ENCODE assay signal across 27 cellular contexts in genomic region chr20:34064286-34064685, GRCh38. TPM values are rescaled to one million over a fixed set of nuclear protein-coding genes. Genes with fewer than 3 reads are reported as not detected.
A peak's percentile ranks its signal among the peaks of the same experiment; 100 is the strongest.
DNase-seq lines count a peak whose midpoint lies in the region; ATAC-seq, FAIRE-seq and TF ChIP-seq lines count a peak whose summit lies in the region.
"Had no signal": no experiment of that assay in that cellular context is flagged by ENCODE, and none has a peak within 500 bp of the region (broad histone marks: within the 10 kb centered on the region; RNA-seq: fewer than 3 reads in every experiment).

No MANE protein-coding gene starts in this region.

- no peak overlapping the region for H3K9ac ChIP-seq in K562 (ENCODE audit: insufficient read depth in 1 of 2, low read depth in 2 of 2, low read length in 2 of 2)
- H3K9ac ChIP-seq: KMS-11 had no signal

- CTCF ChIA-PET in activated naive CD4-positive, alpha-beta T cell treated with anti-CD3 and anti-CD28 coated beads for 36 hours (lab: Charles Lee) = no interaction called here
- CTCF ChIA-PET in K562 (lab: Yijun Ruan, JAX; ENCODE audit: low intra/inter-chr PET ratio) = no interaction called here

- H3K4me1 ChIP-seq in K562 (replicated peaks in 1 of 2; ENCODE audit: control insufficient read depth in 2 of 2, insufficient read depth in 2 of 2, low read length in 2 of 2) = peaks cover 5 to 30% of the 10 kb centered on the region in 2 experiments; a peak in 3 of 5 replicates
- H3K4me1 ChIP-seq in BE2C = peaks cover 48% of the 10 kb centered on the region

- H3K36me3 Mint-ChIP-seq in activated naive CD4-positive, alpha-beta T cell treated with anti-CD3 and anti-CD28 coated beads for 36 hours (ENCODE audit: low read depth) = no peaks in the 10 kb centered on the region
- no peaks in the 10 kb centered on the region for H3K36me3 Mint-ChIP-seq in HFFc6 (ENCODE audit: low read depth)
- peaks cover 10 to 14% of the 10 kb centered on the region in 2 donors for H3K36me3 Mint-ChIP-seq in stimulated activated naive B cell treated with anti-CD40 and anti-IgM and Interleukin-4, amounts not matched to agents 10 μg/mL and 1 μg/mL and 100 μg/mL, for 72 hours

- ATAC-seq in K562 (no peak; the same call in 1 of the 3 replicates), GM18498 (IDR thresholded peaks at IDR 0.05; ENCODE audit: unreplicated experiment) (no peak)
- ATAC-seq in stimulated activated naive B cell treated with anti-CD40 and anti-IgM and Interleukin-4, amounts not matched to agents 10 μg/mL and 1 μg/mL and 100 μg/mL, for 72 hours (replicated peaks) = no peak
- ATAC-seq: psoas muscle had no signal

- no peak for TF ChIP-seq POLR2A in K562 (conservative IDR thresholded peaks at IDR 0.05)

- H3K27me3 ChIP-seq in K562 (ENCODE audit: control insufficient read depth in 2 of 2, insufficient read depth in 2 of 2, low read length in 2 of 2) = no peaks in the 10 kb centered on the region
- no peaks in the 10 kb centered on the region for H3K27me3 ChIP-seq in BE2C
- H3K27me3 ChIP-seq: MG63 had no signal

- 77% methylated on average over 3 of the region's 3 CpGs for WGBS in K562 (ENCODE audit: insufficient coverage, low coverage, missing lambda C conversion rate)

- DNase-seq in activated naive CD4-positive, alpha-beta T cell treated with anti-CD3 and anti-CD28 coated beads for 36 hours = no peak
- no peak for DNase-seq in activated naive CD4-positive, alpha-beta T cell treated with anti-CD3 and anti-CD28 coated beads, Interleukin-2, amount 50 U/mL, for 16 hours
- no peak for DNase-seq in HFFc6
- peak in 1 of 4 experiments; percentile 33 for DNase-seq in K562 (ENCODE audit: extremely low read depth in 1 of 4, low spot score in 3 of 4)
- no peak for DNase-seq in stimulated activated naive B cell treated with anti-CD40 and anti-IgM and Interleukin-4, amounts not matched to agents 10 μg/mL and 1 μg/mL and 100 μg/mL, for 72 hours
- DNase-seq in frontal cortex (ENCODE audit: low spot score in 2 of 2) = no peak
- DNase-seq in BE2C = no peak
- DNase-seq: activated CD4-positive, alpha-beta T cell treated with anti-CD3 and anti-CD28 coated beads, Interleukin-2, amount 50 U/mL, for 1 hour; activated CD4-positive, CD25-positive, alpha-beta regulatory T cell; CD4-positive, CD25-positive, alpha-beta regulatory T cell; central memory CD4-positive, alpha-beta T cell; cortex of kidney; effector memory CD4-positive, alpha-beta T cell; left ventricle myocardium inferior; MG63; NCI-H1105 treated with DMSO at 0.1 percent for 48 hours; NCI-H187 treated with DMSO at 0.1 percent for 48 hours; NCI-H2171 treated with DMSO at 0.1 percent for 48 hours; NCI-H510A; psoas muscle; stimulated activated CD4-positive, alpha-beta T cell treated with anti-CD3 and anti-CD28 coated beads, Interleukin-4, amount 100 ng/mL, for 1 hour had no signal

- no peak overlapping the region; the same call in 1 of the 2 replicates for H3K4me2 ChIP-seq in K562 (ENCODE audit: insufficient read depth, low read length)
- H3K4me2 ChIP-seq: KMS-11 had no signal

- H4K20me1 ChIP-seq in K562 (replicated peaks; ENCODE audit: control insufficient read depth, insufficient read depth, low read length) = peaks cover 15% of the 10 kb centered on the region

- no peaks in the 10 kb centered on the region for H3K9me3 ChIP-seq in K562 (replicated peaks; ENCODE audit: control insufficient read depth, insufficient read depth, low read depth, low read length)
- no peaks in the 10 kb centered on the region for H3K9me3 ChIP-seq in BE2C
- H3K9me3 ChIP-seq: left ventricle myocardium inferior, MG63, psoas muscle had no signal

- no peak overlapping the region for H3K4me3 ChIP-seq in K562
- H3K4me3 ChIP-seq in BE2C (ENCODE audit: low read depth, low read length) = no peak overlapping the region
- H3K4me3 ChIP-seq: left ventricle myocardium inferior, MG63, psoas muscle had no signal

- H3K36me3 ChIP-seq in K562 (ENCODE audit: control insufficient read depth, insufficient read depth, low read length) = peaks cover 38% of the 10 kb centered on the region
- H3K36me3 ChIP-seq in BE2C = no peaks in the 10 kb centered on the region

- no peak overlapping the region for H3K27ac ChIP-seq in K562 (ENCODE audit: extremely low read depth, low read depth, low read length)
- H3K27ac ChIP-seq: KMS-11, left ventricle myocardium inferior, psoas muscle had no signal

- TF ChIP-seq EP300 in K562 (IDR thresholded peaks at IDR 0.05; ENCODE audit: low read length) = no peak

- peaks cover 52% of the 10 kb centered on the region for H3K4me1 Mint-ChIP-seq in activated naive CD4-positive, alpha-beta T cell treated with anti-CD3 and anti-CD28 coated beads for 36 hours (ENCODE audit: low read depth)
- peaks cover 81% of the 10 kb centered on the region for H3K4me1 Mint-ChIP-seq in HFFc6 (ENCODE audit: low read depth)
- H3K4me1 Mint-ChIP-seq in stimulated activated naive B cell treated with anti-CD40 and anti-IgM and Interleukin-4, amounts not matched to agents 10 μg/mL and 1 μg/mL and 100 μg/mL, for 72 hours = peaks cover 31 to 52% of the 10 kb centered on the region in 2 donors

- no peaks in the 10 kb centered on the region for H3K27me3 Mint-ChIP-seq in activated naive CD4-positive, alpha-beta T cell treated with anti-CD3 and anti-CD28 coated beads for 36 hours (ENCODE audit: low read depth)
- no peaks in the 10 kb centered on the region; the same call in 1 of the 2 replicates for H3K27me3 Mint-ChIP-seq in HFFc6 (ENCODE audit: insufficient read depth)
- no peaks in the 10 kb centered on the region for H3K27me3 Mint-ChIP-seq in stimulated activated naive B cell treated with anti-CD40 and anti-IgM and Interleukin-4, amounts not matched to agents 10 μg/mL and 1 μg/mL and 100 μg/mL, for 72 hours
- H3K27me3 Mint-ChIP-seq: CD4-positive, CD25-positive, alpha-beta regulatory T cell; type B pancreatic cell had no signal

- peaks cover 40% of the 10 kb centered on the region; the same call in 2 of the 3 replicates for H3K79me2 ChIP-seq in K562 (ENCODE audit: control insufficient read depth, insufficient read depth, low read length)

- TF ChIP-seq CTCF in HFFc6 (IDR thresholded peaks at IDR 0.05) = no peak
- TF ChIP-seq CTCF in K562 (IDR thresholded peaks at IDR 0.05 in 2 of 3, conservative IDR thresholded peaks at IDR 0.05 in 1 of 3; ENCODE audit: insufficient read depth in 2 of 3, low read depth in 1 of 3, low read length in 3 of 3) = no peak
- no peak for TF ChIP-seq CTCF in BE2C (IDR thresholded peaks at IDR 0.05; ENCODE audit: low read depth, low read length)

- H3K9me1 ChIP-seq in K562 (ENCODE audit: control insufficient read depth, insufficient read depth, low read length) = peaks cover 8% of the 10 kb centered on the region

- no peak overlapping the region for H2AFZ ChIP-seq in K562 (ENCODE audit: low read depth, low read length)

- intact Hi-C loops in activated naive CD4-positive, alpha-beta T cell treated with anti-CD3 and anti-CD28 coated beads for 36 hours (cut with micrococcal nuclease) = no loop called here
- intact Hi-C loops in K562 (cut with micrococcal nuclease) = loop anchor here (10.0 kb wide), 1 partner anchor 269 kb away; no protein-coding TSS in a partner anchor

- no peak overlapping the region for H3K4me3 Mint-ChIP-seq in activated naive CD4-positive, alpha-beta T cell treated with anti-CD3 and anti-CD28 coated beads for 36 hours
- H3K4me3 Mint-ChIP-seq in HFFc6 = no peak overlapping the region
- H3K4me3 Mint-ChIP-seq in stimulated activated naive B cell treated with anti-CD40 and anti-IgM and Interleukin-4, amounts not matched to agents 10 μg/mL and 1 μg/mL and 100 μg/mL, for 72 hours = no peak overlapping the region
- H3K4me3 Mint-ChIP-seq: activated T-helper 1 cell treated with anti-CD3 and anti-CD28 coated beads, Interleukin-12 subunit alpha, Interleukin-12 subunit beta, Interleukin-2, Interleukin-4 antibody, amounts not matched to agents 30 ng/mL and 10 ng/mL and 1 ng/mL, durations not matched to agents 14 hours and 24 hours and 36 hours; CD4-positive, CD25-positive, alpha-beta regulatory T cell; type B pancreatic cell had no signal

- no peak for TF ChIP-seq RAD21 in K562 (CRISPR knock-in tag; conservative IDR thresholded peaks at IDR 0.05 in 1 of 2, IDR thresholded peaks at IDR 0.05 in 1 of 2)

- H3K9me3 Mint-ChIP-seq in activated naive CD4-positive, alpha-beta T cell treated with anti-CD3 and anti-CD28 coated beads for 36 hours = no peaks in the 10 kb centered on the region
- H3K9me3 Mint-ChIP-seq in HFFc6 = no peaks in the 10 kb centered on the region
- H3K9me3 Mint-ChIP-seq in stimulated activated naive B cell treated with anti-CD40 and anti-IgM and Interleukin-4, amounts not matched to agents 10 μg/mL and 1 μg/mL and 100 μg/mL, for 72 hours = no peaks in the 10 kb centered on the region
- H3K9me3 Mint-ChIP-seq: activated T-helper 1 cell treated with anti-CD3 and anti-CD28 coated beads, Interleukin-12 subunit alpha, Interleukin-12 subunit beta, Interleukin-2, Interleukin-4 antibody, amounts not matched to agents 30 ng/mL and 10 ng/mL and 1 ng/mL, durations not matched to agents 14 hours and 24 hours and 36 hours; type B pancreatic cell had no signal

- FAIRE-seq in K562 (lab: Jason Lieb, UNC) (peak; percentile 69), frontal cortex (lab: Jason Lieb, UNC) (no peak)
- FAIRE-seq: A204.1, islet of Langerhans had no signal

- POLR2A ChIA-PET in K562 (lab: Yijun Ruan, JAX) = interaction anchor here (0.5 to 0.8 kb wide), 3 partner anchors 11 to 412 kb away, joined by 3 read pairs; no protein-coding TSS in a partner anchor

- peak overlapping the region; percentile 65 for H3K27ac Mint-ChIP-seq in activated naive CD4-positive, alpha-beta T cell treated with anti-CD3 and anti-CD28 coated beads for 36 hours
- peak overlapping the region; percentile 92 for H3K27ac Mint-ChIP-seq in HFFc6
- peak overlapping the region; percentile 21 for H3K27ac Mint-ChIP-seq in stimulated activated naive B cell treated with anti-CD40 and anti-IgM and Interleukin-4, amounts not matched to agents 10 μg/mL and 1 μg/mL and 100 μg/mL, for 72 hours
- H3K27ac Mint-ChIP-seq: activated T-helper 1 cell treated with anti-CD3 and anti-CD28 coated beads, Interleukin-12 subunit alpha, Interleukin-12 subunit beta, Interleukin-2, Interleukin-4 antibody, amounts not matched to agents 30 ng/mL and 10 ng/mL and 1 ng/mL, durations not matched to agents 14 hours and 24 hours and 36 hours; type B pancreatic cell had no signal

- in situ Hi-C loops in K562 (cut with MboI) = no loop called here

- no TSS peak for BruUV-seq in K562 (replicated peaks; lab: Mats Ljungman, UMichigan)

RNA-seq across cellular contexts. Expression of gene EIF2S2, which starts 47.8 kb away (rescaled TPM):
- total RNA-seq in activated naive CD4-positive, alpha-beta T cell treated with anti-CD3 and anti-CD28 coated beads for 36 hours = 100 to 1,000 TPM; 202 to 207 TPM
- 100 to 1,000 TPM in 1 of 6 experiments, 10 to 100 TPM in 5; 85.7 to 101 (median 94.5) TPM for total RNA-seq in HFFc6 (2021; fragmentation: NEBNext Ultra II Directional; extraction: Animal tissue kit (Norgen Biotek cat#: 25700))
- total RNA-seq in K562 (2011; cell fraction: chromatin; rRNA removed; ENCODE audit: low replicate concordance) = 24.4 and 38.1 TPM in 2 replicates
- total RNA-seq in K562 (2011; cell fraction: nucleolus; rRNA removed) = 19.0 and 21.1 TPM in 2 replicates
- 32.6 and 47.0 TPM in 2 replicates for total RNA-seq in K562 (2011; cell fraction: nucleoplasm; rRNA removed)
- 120 and 135 TPM in 2 replicates for total RNA-seq in K562 (2014; rRNA removed)
- 192 and 237 TPM in 2 replicates for total RNA-seq in K562 (2014; rRNA removed; fragmentation: Illumina TruSeq; extraction: Trizol)
- total RNA-seq in K562 (2015; rRNA removed; fragmentation: Illumina TruSeq; extraction: Trizol) = 154 and 159 TPM in 2 replicates
- 114 and 118 TPM in 2 replicates for total RNA-seq in K562 (2021)
- 141 and 164 TPM in 2 replicates for polyA plus RNA-seq in K562 (2011; rRNA removed)
- polyA plus RNA-seq in K562 (2011; cell fraction: cytosol; rRNA removed) = 42.3 and 74.8 TPM in 2 replicates
- polyA plus RNA-seq in K562 (2011; cell fraction: nucleus; rRNA removed) = 27.0 and 49.4 TPM in 2 replicates
- polyA plus RNA-seq in K562 (2012) = 110 and 156 TPM in 2 replicates
- 210 and 220 TPM in 2 replicates for polyA plus RNA-seq in K562 (2014; fragmentation: Illumina TruSeq; extraction: Trizol)
- 10 to 100 TPM; 79.7 to 92.3 TPM for polyA plus RNA-seq in K562 (2014; fragmentation: Nextera tagmentation; extraction: Ambion mirVana)
- 139 and 154 TPM in 2 replicates for polyA plus RNA-seq in K562 (2014; rRNA removed)
- 73.8 and 89.8 TPM in 2 replicates for polyA minus RNA-seq in K562 (2011; rRNA and poly(A)+ RNA removed)
- polyA minus RNA-seq in K562 (2011; cell fraction: cytosol; rRNA and poly(A)+ RNA removed) = 30.5 and 32.7 TPM in 2 replicates
- polyA minus RNA-seq in K562 (2011; cell fraction: nucleus; rRNA and poly(A)+ RNA removed) = 9.8 and 24.8 TPM in 2 replicates
- total RNA-seq in frontal cortex = 48.9 TPM
- 125 TPM for polyA plus RNA-seq in BE2C (2012; ENCODE audit: insufficient read depth, insufficient read length, low read depth)

Comparison
In these comparisons a context has a peak if more than half of its experiments do, and no peak if none do; other contexts are left out.
1. H3K27ac Mint-ChIP-seq: peak in every context shown above with its lines; median percentile 92 in HFFc6; 65 in activated naive CD4-positive, alpha-beta T cell treated with anti-CD3 and anti-CD28 coated beads for 36 hours; 21 in stimulated activated naive B cell treated with anti-CD40 and anti-IgM and Interleukin-4, amounts not matched to agents 10 μg/mL and 1 μg/mL and 100 μg/mL, for 72 hours.